In the genomic region with DNA sequence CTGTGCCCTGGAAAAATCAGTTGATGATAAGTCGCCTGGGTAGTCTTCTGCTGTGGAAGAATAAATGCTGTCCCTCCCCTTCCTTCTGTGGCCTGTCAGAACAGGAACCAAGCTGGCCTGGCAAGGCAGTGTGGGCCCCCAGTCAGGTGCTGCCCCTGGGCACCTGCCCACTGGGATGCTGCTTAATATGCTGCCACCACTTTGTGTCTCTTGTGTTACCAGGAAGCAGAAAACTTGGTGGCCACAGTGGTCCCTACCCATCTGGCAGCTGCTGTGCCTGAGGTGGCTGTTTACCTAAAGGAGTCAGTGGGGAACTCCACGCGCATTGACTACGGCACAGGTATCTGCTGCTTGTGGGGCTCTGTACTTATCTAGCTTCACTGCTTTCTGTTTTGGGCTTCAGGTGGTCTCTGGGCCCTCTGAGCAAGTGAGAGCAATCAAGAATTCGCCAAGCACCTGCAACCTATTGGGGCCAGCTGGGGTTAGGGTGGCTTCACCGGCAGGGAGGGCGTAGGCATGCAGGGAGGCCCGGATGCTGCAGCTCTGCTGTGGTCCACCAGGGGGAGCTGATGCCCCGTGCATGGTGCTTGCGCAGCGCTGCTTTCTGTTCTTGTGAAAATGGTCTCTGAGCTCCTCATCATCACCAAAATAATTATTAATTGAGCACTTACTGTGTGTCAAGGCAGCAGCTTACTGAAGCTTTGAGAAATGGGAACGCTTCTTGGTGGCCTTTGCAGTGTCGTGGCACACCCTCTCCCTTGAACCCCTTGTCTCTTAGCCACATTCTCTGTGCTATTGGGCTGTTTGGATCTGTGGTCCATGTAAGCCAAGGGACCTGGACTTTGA, we compare ENCODE assay signal across 8 cellular contexts. TPM values are rescaled to one million over a fixed set of nuclear protein-coding genes. Genes with fewer than 3 reads are reported as not detected.
DNase-seq lines count a peak whose midpoint lies in the region; ATAC-seq and TF ChIP-seq lines count a peak whose summit lies in the region.

No MANE protein-coding gene starts in this region.

- no peak overlapping the region for H3K4me3 ChIP-seq in RWPE2 (ENCODE audit: severe bottlenecking)
- H3K4me3 ChIP-seq in fibroblast of the aortic adventitia (ENCODE audit: low read depth, low read length): no peak overlapping the region
- no peak overlapping the region for H3K4me3 ChIP-seq in tibial artery

- H3K4me1 ChIP-seq in RWPE2 (ENCODE audit: insufficient read depth, poor library complexity, severe bottlenecking): no peaks in the 10 kb centered on the region
- H3K4me1 ChIP-seq in tibial artery: peaks cover 0 to 11% (median 2%) of the 10 kb centered on the region in 4 donors

- H3K4me3 Mint-ChIP-seq in activated T-helper 2 cell treated with anti-CD3 and anti-CD28 coated beads, Interferon-gamma antibody, Interleukin-2, Interleukin-4, amounts not matched to agents 10 μg/mL and 5 μg/mL and 100 μg/mL, durations not matched to agents 14 hours and 24 hours and 36 hours (ENCODE audit: low read depth): no peak overlapping the region
- H3K4me3 Mint-ChIP-seq in osteocyte (ENCODE audit: unreplicated experiment): no peak overlapping the region

- H3K27me3 ChIP-seq in RWPE2 (ENCODE audit: insufficient read depth, poor library complexity, severe bottlenecking): no peaks in the 10 kb centered on the region
- H3K27me3 ChIP-seq in tibial artery: no peaks in the 10 kb centered on the region

- peak; percentile 95 for TF ChIP-seq CTCF in RWPE2 (IDR thresholded peaks at IDR 0.05; ENCODE audit: poor library complexity, severe bottlenecking)
- peak; percentile 99 for TF ChIP-seq CTCF in fibroblast of the aortic adventitia (IDR thresholded peaks at IDR 0.05; ENCODE audit: insufficient read depth, low read length)
- TF ChIP-seq CTCF in osteocyte (IDR thresholded peaks at IDR 0.05): peak; percentile 98
- TF ChIP-seq CTCF in tibial artery (IDR thresholded peaks at IDR 0.05): peak; percentile 98 to 99

- H3K4me1 Mint-ChIP-seq in activated T-helper 2 cell treated with anti-CD3 and anti-CD28 coated beads, Interferon-gamma antibody, Interleukin-2, Interleukin-4, amounts not matched to agents 10 μg/mL and 5 μg/mL and 100 μg/mL, durations not matched to agents 14 hours and 24 hours and 36 hours (ENCODE audit: low read depth): peaks cover 6% of the 10 kb centered on the region
- H3K4me1 Mint-ChIP-seq in osteocyte (ENCODE audit: unreplicated experiment): peaks cover 19% of the 10 kb centered on the region

- H3K36me3 Mint-ChIP-seq in activated T-helper 2 cell treated with anti-CD3 and anti-CD28 coated beads, Interferon-gamma antibody, Interleukin-2, Interleukin-4, amounts not matched to agents 10 μg/mL and 5 μg/mL and 100 μg/mL, durations not matched to agents 14 hours and 24 hours and 36 hours (ENCODE audit: low read depth): peaks cover 56% of the 10 kb centered on the region
- H3K36me3 Mint-ChIP-seq in osteocyte (ENCODE audit: unreplicated experiment): peaks cover 25% of the 10 kb centered on the region

- H3K27ac Mint-ChIP-seq in activated T-helper 2 cell treated with anti-CD3 and anti-CD28 coated beads, Interferon-gamma antibody, Interleukin-2, Interleukin-4, amounts not matched to agents 10 μg/mL and 5 μg/mL and 100 μg/mL, durations not matched to agents 14 hours and 24 hours and 36 hours: no peak overlapping the region
- no peak overlapping the region for H3K27ac Mint-ChIP-seq in osteocyte (ENCODE audit: unreplicated experiment)

- no peaks in the 10 kb centered on the region for H3K9me3 ChIP-seq in RWPE2 (ENCODE audit: severe bottlenecking)
- H3K9me3 ChIP-seq in tibial artery: no peaks in the 10 kb centered on the region

- peak; percentile 90 for ATAC-seq in RWPE2 (ENCODE audit: low read depth)

- intact Hi-C loops in activated T-helper 2 cell treated with anti-CD3 and anti-CD28 coated beads, Interferon-gamma antibody, Interleukin-2, Interleukin-4, amounts not matched to agents 10 μg/mL and 5 μg/mL and 100 μg/mL, durations not matched to agents 14 hours and 24 hours and 36 hours (cut with micrococcal nuclease): loop anchor here (10.0 kb wide), 1 partner anchor 653 kb away; no protein-coding TSS in a partner anchor
- intact Hi-C loops in tibial artery (cut with DNase I; ENCODE audit: low total_unique reads): no loop called here

- H3K36me3 ChIP-seq in RWPE2 (ENCODE audit: low read depth) (peaks cover 67% of the 10 kb centered on the region), tibial artery (peaks cover 17 to 83% (median 21%) of the 10 kb centered on the region in 3 donors)

- no peak overlapping the region for H3K27ac ChIP-seq in RWPE2 (ENCODE audit: poor library complexity, severe bottlenecking)
- H3K27ac ChIP-seq in tibial artery: peak overlapping the region in 1 of 2 donors; percentile 36

- no peaks in the 10 kb centered on the region for H3K27me3 Mint-ChIP-seq in activated T-helper 2 cell treated with anti-CD3 and anti-CD28 coated beads, Interferon-gamma antibody, Interleukin-2, Interleukin-4, amounts not matched to agents 10 μg/mL and 5 μg/mL and 100 μg/mL, durations not matched to agents 14 hours and 24 hours and 36 hours (ENCODE audit: low read depth)
- no peaks in the 10 kb centered on the region for H3K27me3 Mint-ChIP-seq in osteocyte (ENCODE audit: unreplicated experiment)

- peak; percentile 89 for DNase-seq in GM03348 (ENCODE audit: low spot score)
- DNase-seq in HK-2 (ENCODE audit: unreplicated experiment): peak; percentile 71
- no peak for DNase-seq in RWPE2 (ENCODE audit: low spot score)
- DNase-seq in activated T-helper 2 cell treated with anti-CD3 and anti-CD28 coated beads, Interferon-gamma antibody, Interleukin-2, Interleukin-4, amounts not matched to agents 10 μg/mL and 5 μg/mL and 100 μg/mL, durations not matched to agents 14 hours and 24 hours and 36 hours (ENCODE audit: low spot score): peak; percentile 76
- peak; percentile 73 for DNase-seq in fibroblast of the aortic adventitia (ENCODE audit: low read depth)
- DNase-seq in osteocyte (ENCODE audit: extremely low spot score, unreplicated experiment): peak; percentile 92
- peak; percentile 77 to 86 for DNase-seq in tibial artery
- DNase-seq in mesenteric fat pad (ENCODE audit: low spot score): no peak

- no peaks in the 10 kb centered on the region for H3K9me3 Mint-ChIP-seq in activated T-helper 2 cell treated with anti-CD3 and anti-CD28 coated beads, Interferon-gamma antibody, Interleukin-2, Interleukin-4, amounts not matched to agents 10 μg/mL and 5 μg/mL and 100 μg/mL, durations not matched to agents 14 hours and 24 hours and 36 hours
- no peaks in the 10 kb centered on the region for H3K9me3 Mint-ChIP-seq in osteocyte (ENCODE audit: unreplicated experiment)

RNA-seq across cellular contexts. Expression of a gene that starts 20.3 kb away (rescaled TPM):
- total RNA-seq in activated T-helper 2 cell treated with anti-CD3 and anti-CD28 coated beads, Interferon-gamma antibody, Interleukin-2, Interleukin-4, amounts not matched to agents 10 μg/mL and 5 μg/mL and 100 μg/mL, durations not matched to agents 14 hours and 24 hours and 36 hours: 106 and 112 TPM in 2 replicates
- total RNA-seq in fibroblast of the aortic adventitia (ENCODE audit: low replicate concordance) (48.2 and 91.5 TPM in 2 replicates), osteocyte (140 and 150 TPM in 2 replicates), mesenteric fat pad (61.9 TPM)

RNA-seq across cellular contexts. Expression of a gene that starts 20.9 kb away (rescaled TPM):
- 13.6 and 14.3 TPM in 2 replicates for total RNA-seq in activated T-helper 2 cell treated with anti-CD3 and anti-CD28 coated beads, Interferon-gamma antibody, Interleukin-2, Interleukin-4, amounts not matched to agents 10 μg/mL and 5 μg/mL and 100 μg/mL, durations not matched to agents 14 hours and 24 hours and 36 hours
- total RNA-seq in fibroblast of the aortic adventitia (ENCODE audit: low replicate concordance): 21.3 and 66.0 TPM in 2 replicates
- 55.1 and 55.5 TPM in 2 replicates for total RNA-seq in osteocyte
- total RNA-seq in mesenteric fat pad: 65.7 TPM

RNA-seq across cellular contexts. Expression of a gene that starts 46.5 kb away (rescaled TPM):
- 8.6 and 9.3 TPM in 2 replicates for total RNA-seq in activated T-helper 2 cell treated with anti-CD3 and anti-CD28 coated beads, Interferon-gamma antibody, Interleukin-2, Interleukin-4, amounts not matched to agents 10 μg/mL and 5 μg/mL and 100 μg/mL, durations not matched to agents 14 hours and 24 hours and 36 hours
- total RNA-seq in fibroblast of the aortic adventitia (ENCODE audit: low replicate concordance) (28.0 and 42.0 TPM in 2 replicates), osteocyte (60.8 and 63.0 TPM in 2 replicates), mesenteric fat pad (13.8 TPM)

RNA-seq across cellular contexts. Expression of a gene that starts 50.6 kb away (rescaled TPM):
- 20.2 and 22.9 TPM in 2 replicates for total RNA-seq in activated T-helper 2 cell treated with anti-CD3 and anti-CD28 coated beads, Interferon-gamma antibody, Interleukin-2, Interleukin-4, amounts not matched to agents 10 μg/mL and 5 μg/mL and 100 μg/mL, durations not matched to agents 14 hours and 24 hours and 36 hours
- total RNA-seq in fibroblast of the aortic adventitia (ENCODE audit: low replicate concordance) (7.8 and 12.4 TPM in 2 replicates), osteocyte (13.3 and 19.3 TPM in 2 replicates), mesenteric fat pad (10.4 TPM)

Comparison
In these comparisons a context has a peak if more than half of its experiments do, and no peak if none do; other contexts are left out.
1. DNase-seq: peak in GM03348 (single experiment), HK-2 (single experiment), activated T-helper 2 cell treated with anti-CD3 and anti-CD28 coated beads, Interferon-gamma antibody, Interleukin-2, Interleukin-4, amounts not matched to agents 10 μg/mL and 5 μg/mL and 100 μg/mL, durations not matched to agents 14 hours and 24 hours and 36 hours (single experiment), fibroblast of the aortic adventitia (single experiment), osteocyte (single experiment) and tibial artery (2 of 2); none in RWPE2 (single experiment) and mesenteric fat pad (single experiment).
2. Peak in every context shown above with its lines, with median percentiles within 50 percentile points of each other: CTCF ChIP-seq.